Comparison of ENCODE assay signal across 10 cellular contexts in the genomic region with DNA sequence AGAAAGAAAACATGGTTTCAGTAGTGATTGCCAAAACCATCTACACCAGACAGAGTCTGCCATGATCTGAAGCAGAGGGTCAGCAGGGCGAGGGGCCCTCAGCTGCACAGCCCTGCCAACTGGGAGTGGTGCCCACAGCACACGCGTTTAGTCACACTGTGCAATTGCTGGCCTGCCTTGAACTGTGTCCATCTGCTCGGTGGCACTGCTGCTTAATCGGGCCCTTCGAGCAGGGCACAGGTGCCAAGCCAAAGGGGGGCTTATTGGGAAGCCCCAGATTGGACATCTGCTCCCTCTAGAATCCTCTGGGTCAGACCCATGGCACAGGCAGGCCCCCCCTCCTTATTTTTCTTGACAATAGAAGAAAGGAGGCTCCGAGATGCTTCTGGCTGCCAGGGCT.
"Had no signal": no experiment of that assay in that cellular context is flagged by ENCODE, and none has a peak within 500 bp of the region (broad histone marks: within the 10 kb centered on the region; RNA-seq: fewer than 3 reads in every experiment).

No MANE protein-coding gene starts in this region.

- H3K27me3 ChIP-seq: transverse colon had no signal

- DNase-seq: activated CD4-positive, alpha-beta memory T cell treated with anti-CD3 and anti-CD28 coated beads, Interleukin-2, amount 10 ng/mL, durations not matched to agents 7 days and 5 days; activated CD4-positive, alpha-beta T cell treated with anti-CD3 and anti-CD28 coated beads for 36 hours; activated gamma-delta T cell treated with Interleukin-2 at 50 U/mL for 16 hours; activated naive CD8-positive, alpha-beta T cell treated with anti-CD3 and anti-CD28 coated beads for 36 hours; activated T-cell treated with anti-CD3 and anti-CD28 coated beads, Interleukin-2, amount 50 U/mL, for 48 hours; naive thymus-derived CD4-positive, alpha-beta T cell; stimulated activated CD4-positive, alpha-beta T cell treated with anti-CD3 and anti-CD28 coated beads, Interleukin-12 subunit alpha, Interleukin-12 subunit beta, amount 100 ng/mL, for 4 hours; stimulated activated naive CD4-positive, alpha-beta T cell; transverse colon had no signal

- H3K27ac ChIP-seq: dorsolateral prefrontal cortex, transverse colon had no signal

- H3K9me3 ChIP-seq: transverse colon had no signal

- H3K4me3 ChIP-seq: dorsolateral prefrontal cortex, transverse colon had no signal

- H3K36me3 ChIP-seq: transverse colon had no signal
